Comparison of ENCODE assay signal across 10 cellular contexts in the genomic region with DNA sequence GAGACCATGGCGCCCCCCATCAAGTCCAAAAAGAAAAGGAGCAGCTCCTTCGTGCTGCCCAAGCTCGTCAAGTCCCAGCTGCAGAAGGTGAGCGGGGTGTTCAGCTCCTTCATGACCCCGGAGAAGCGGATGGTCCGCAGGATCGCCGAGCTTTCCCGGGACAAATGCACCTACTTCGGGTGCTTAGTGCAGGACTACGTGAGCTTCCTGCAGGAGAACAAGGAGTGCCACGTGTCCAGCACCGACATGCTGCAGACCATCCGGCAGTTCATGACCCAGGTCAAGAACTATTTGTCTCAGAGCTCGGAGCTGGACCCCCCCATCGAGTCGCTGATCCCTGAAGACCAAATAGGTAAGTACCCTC. TPM values are rescaled to one million over a fixed set of nuclear protein-coding genes. Genes with fewer than 3 reads are reported as not detected.
DNase-seq lines count a peak whose midpoint lies in the region; ATAC-seq, FAIRE-seq and TF ChIP-seq lines count a peak whose summit lies in the region.
"Had no signal": no experiment of that assay in that cellular context is flagged by ENCODE, and none has a peak within 500 bp of the region (broad histone marks: within the 10 kb centered on the region; RNA-seq: fewer than 3 reads in every experiment).

No MANE protein-coding gene starts in this region.

- no peaks in the 10 kb centered on the region for H3K9me3 Mint-ChIP-seq in natural killer cell treated with Interleukin-12 subunit alpha and Interleukin-12 subunit beta and Interleukin-15 and Interleukin-18, amount 100 ng/mL, for 72 hours

- no peak overlapping the region for H3K4me3 Mint-ChIP-seq in natural killer cell treated with Interleukin-12 subunit alpha and Interleukin-12 subunit beta and Interleukin-15 and Interleukin-18, amount 100 ng/mL, for 72 hours
- H3K4me3 Mint-ChIP-seq: activated CD4-positive, alpha-beta memory T cell treated with anti-CD3 and anti-CD28 coated beads for 36 hours had no signal

- no peaks in the 10 kb centered on the region for H3K36me3 Mint-ChIP-seq in natural killer cell treated with Interleukin-12 subunit alpha and Interleukin-12 subunit beta and Interleukin-15 and Interleukin-18, amount 100 ng/mL, for 72 hours
- H3K36me3 Mint-ChIP-seq: activated CD4-positive, alpha-beta memory T cell treated with anti-CD3 and anti-CD28 coated beads for 36 hours had no signal

- H3K27me3 ChIP-seq in lower lobe of right lung (ENCODE audit: low read depth) = no peaks in the 10 kb centered on the region
- H3K27me3 ChIP-seq in tibial nerve = no peaks in the 10 kb centered on the region
- no peaks in the 10 kb centered on the region for H3K27me3 ChIP-seq in small intestine (ENCODE audit: control insufficient read depth in 2 of 2, insufficient read depth in 2 of 2, low read length in 2 of 2)

- H3K4me1 ChIP-seq in lower lobe of right lung = peaks cover 94% of the 10 kb centered on the region
- peaks cover 0 to 78% (median 35%) of the 10 kb centered on the region in 4 donors for H3K4me1 ChIP-seq in tibial nerve
- no peaks in the 10 kb centered on the region for H3K4me1 ChIP-seq in small intestine (ENCODE audit: control insufficient read depth in 2 of 2, insufficient read depth in 1 of 2, low read depth in 1 of 2, low read length in 1 of 2)

- 21 to 39% methylated on average over 18 of the region's 18 CpGs for whole genome bisulfite sequencing in tibial nerve, 2 donors
- WGBS in small intestine, 3 donors = 64 to 86% (median 69%) methylated on average over 18 of the region's 18 CpGs

- peak; percentile 16 for DNase-seq in cerebellum (ENCODE audit: low spot score)
- peak; percentile 52 for DNase-seq in lower lobe of right lung
- no peak for DNase-seq in tibial nerve (ENCODE audit: low spot score in 2 of 2)
- DNase-seq in natural killer cell treated with Interleukin-12 subunit alpha and Interleukin-12 subunit beta and Interleukin-15 and Interleukin-18, amount 100 ng/mL, for 72 hours (ENCODE audit: low spot score) = no peak
- no peak for DNase-seq in activated CD4-positive, alpha-beta T cell treated with anti-CD3 and anti-CD28 coated beads, Interleukin-2, amount 50 U/mL, for 4 hours
- no peak for DNase-seq in small intestine
- DNase-seq: activated CD4-positive, alpha-beta memory T cell treated with anti-CD3 and anti-CD28 coated beads for 36 hours; KBM-7 had no signal

- TF ChIP-seq CTCF in lower lobe of right lung (IDR thresholded peaks at IDR 0.05) (no peak), tibial nerve (IDR thresholded peaks at IDR 0.05) (no peak)

- peak overlapping the region; percentile 66 for H3K4me3 ChIP-seq in lower lobe of right lung
- H3K4me3 ChIP-seq in tibial nerve = peak overlapping the region; percentile 43 to 67 (median 55)
- peak overlapping the region in 1 of 2 donors; percentile 9 for H3K4me3 ChIP-seq in small intestine (ENCODE audit: low read depth in 1 of 2, low read length in 2 of 2)

- intact Hi-C loops in lower lobe of right lung (cut with DNase I) = loop anchor here (10.0 kb wide), 1 partner anchor 191 kb away; no protein-coding TSS in a partner anchor

- ATAC-seq in lower lobe of right lung = peak; percentile 26 to 40
- ATAC-seq in HG02938 (IDR thresholded peaks at IDR 0.05; ENCODE audit: unreplicated experiment) = no peak
- no peak for ATAC-seq in natural killer cell treated with Interleukin-12 subunit alpha and Interleukin-12 subunit beta and Interleukin-15 and Interleukin-18, amount 100 ng/mL, for 72 hours

- H3K9me3 ChIP-seq in lower lobe of right lung (no peaks in the 10 kb centered on the region), tibial nerve (peaks cover 0 to 4% (median 0%) of the 10 kb centered on the region in 4 donors), small intestine (ENCODE audit: control insufficient read depth, low read depth) (no peaks in the 10 kb centered on the region)

- no peak overlapping the region for H3K27ac Mint-ChIP-seq in natural killer cell treated with Interleukin-12 subunit alpha and Interleukin-12 subunit beta and Interleukin-15 and Interleukin-18, amount 100 ng/mL, for 72 hours
- H3K27ac Mint-ChIP-seq: activated CD4-positive, alpha-beta memory T cell treated with anti-CD3 and anti-CD28 coated beads for 36 hours had no signal

- TF ChIP-seq EP300 in Ishikawa (IDR thresholded peaks at IDR 0.05; ENCODE audit: borderline replicate concordance) (peak; percentile 2; the same call in 1 of the 2 replicates), tibial nerve (IDR thresholded peaks at IDR 0.05) (no peak)

- no peak for TF ChIP-seq RAD21 in Ishikawa (IDR thresholded peaks at IDR 0.05; ENCODE audit: low read depth)

- H3K36me3 ChIP-seq in lower lobe of right lung (peaks cover 36% of the 10 kb centered on the region), tibial nerve (peaks cover 0 to 18% (median 0%) of the 10 kb centered on the region in 3 donors), small intestine (ENCODE audit: control insufficient read depth in 2 of 2, insufficient read depth in 2 of 2, low read length in 2 of 2) (peaks cover 3 to 7% of the 10 kb centered on the region in 2 donors)

- peak overlapping the region; percentile 89 for H3K27ac ChIP-seq in lower lobe of right lung
- H3K27ac ChIP-seq in tibial nerve = peak overlapping the region; percentile 70 to 95 (median 82)
- H3K27ac ChIP-seq in small intestine (ENCODE audit: low read depth in 1 of 2, low read length in 1 of 2) = peak overlapping the region in 1 of 2 donors; percentile 75

- FAIRE-seq in small intestine (lab: Jason Lieb, UNC) = no peak

- no peak for TF ChIP-seq POLR2A in tibial nerve (IDR thresholded peaks at IDR 0.05)

- peaks cover 7 to 14% of the 10 kb centered on the region in 2 donors for H3K27me3 Mint-ChIP-seq in natural killer cell treated with Interleukin-12 subunit alpha and Interleukin-12 subunit beta and Interleukin-15 and Interleukin-18, amount 100 ng/mL, for 72 hours
- H3K27me3 Mint-ChIP-seq: activated CD4-positive, alpha-beta memory T cell treated with anti-CD3 and anti-CD28 coated beads for 36 hours had no signal

- H3K4me1 Mint-ChIP-seq in natural killer cell treated with Interleukin-12 subunit alpha and Interleukin-12 subunit beta and Interleukin-15 and Interleukin-18, amount 100 ng/mL, for 72 hours (ENCODE audit: low read depth in 2 of 2) = peaks cover 4% of the 10 kb centered on the region in 2 donors

TF ChIP-seq in Ishikawa, 13 proteins besides CTCF, POLR2A, EP300 and RAD21:
- TF ChIP-seq FOXM1 (IDR thresholded peaks at IDR 0.05; ENCODE audit: borderline replicate concordance, low read depth) (no peak), NFIC (IDR thresholded peaks at IDR 0.05) (no peak)
- TF ChIP-seq, protein P1, sequence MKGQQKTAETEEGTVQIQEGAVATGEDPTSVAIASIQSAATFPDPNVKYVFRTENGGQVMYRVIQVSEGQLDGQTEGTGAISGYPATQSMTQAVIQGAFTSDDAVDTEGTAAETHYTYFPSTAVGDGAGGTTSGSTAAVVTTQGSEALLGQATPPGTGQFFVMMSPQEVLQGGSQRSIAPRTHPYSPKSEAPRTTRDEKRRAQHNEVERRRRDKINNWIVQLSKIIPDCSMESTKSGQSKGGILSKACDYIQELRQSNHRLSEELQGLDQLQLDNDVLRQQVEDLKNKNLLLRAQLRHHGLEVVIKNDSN (IDR thresholded peaks at IDR 0.05) = peak; percentile 79
- TF ChIP-seq, protein P2, sequence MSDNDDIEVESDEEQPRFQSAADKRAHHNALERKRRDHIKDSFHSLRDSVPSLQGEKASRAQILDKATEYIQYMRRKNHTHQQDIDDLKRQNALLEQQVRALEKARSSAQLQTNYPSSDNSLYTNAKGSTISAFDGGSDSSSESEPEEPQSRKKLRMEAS (IDR thresholded peaks at IDR 0.05) = peak; percentile 88

RNA-seq across cellular contexts. Expression of a gene that starts 41.7 kb away (rescaled TPM):
- total RNA-seq in cerebellum = 30.8 TPM
- total RNA-seq in lower lobe of right lung = 69.8 TPM
- total RNA-seq in tibial nerve = 10 to 100 TPM; 18.1 to 27.2 (median 20.8) TPM
- 10 to 100 TPM; 62.4 to 75.8 TPM for total RNA-seq in natural killer cell treated with Interleukin-12 subunit alpha and Interleukin-12 subunit beta and Interleukin-15 and Interleukin-18, amount 100 ng/mL, for 72 hours
- polyA plus RNA-seq in small intestine = 10 to 100 TPM; 46.3 to 63.6 (median 55.4) TPM

Comparison
In these comparisons a context has a peak if more than half of its experiments do, and no peak if none do; other contexts are left out.
1. DNase-seq: peak in cerebellum (single experiment) and lower lobe of right lung (single experiment); none in tibial nerve (0 of 2), natural killer cell treated with Interleukin-12 subunit alpha and Interleukin-12 subunit beta and Interleukin-15 and Interleukin-18, amount 100 ng/mL, for 72 hours (single experiment), activated CD4-positive, alpha-beta T cell treated with anti-CD3 and anti-CD28 coated beads, Interleukin-2, amount 50 U/mL, for 4 hours (0 of 2) and small intestine (single experiment).
2. ATAC-seq: peak in lower lobe of right lung (2 of 2); none in HG02938 (single experiment) and natural killer cell treated with Interleukin-12 subunit alpha and Interleukin-12 subunit beta and Interleukin-15 and Interleukin-18, amount 100 ng/mL, for 72 hours (0 of 2).